In the genomic region with DNA sequence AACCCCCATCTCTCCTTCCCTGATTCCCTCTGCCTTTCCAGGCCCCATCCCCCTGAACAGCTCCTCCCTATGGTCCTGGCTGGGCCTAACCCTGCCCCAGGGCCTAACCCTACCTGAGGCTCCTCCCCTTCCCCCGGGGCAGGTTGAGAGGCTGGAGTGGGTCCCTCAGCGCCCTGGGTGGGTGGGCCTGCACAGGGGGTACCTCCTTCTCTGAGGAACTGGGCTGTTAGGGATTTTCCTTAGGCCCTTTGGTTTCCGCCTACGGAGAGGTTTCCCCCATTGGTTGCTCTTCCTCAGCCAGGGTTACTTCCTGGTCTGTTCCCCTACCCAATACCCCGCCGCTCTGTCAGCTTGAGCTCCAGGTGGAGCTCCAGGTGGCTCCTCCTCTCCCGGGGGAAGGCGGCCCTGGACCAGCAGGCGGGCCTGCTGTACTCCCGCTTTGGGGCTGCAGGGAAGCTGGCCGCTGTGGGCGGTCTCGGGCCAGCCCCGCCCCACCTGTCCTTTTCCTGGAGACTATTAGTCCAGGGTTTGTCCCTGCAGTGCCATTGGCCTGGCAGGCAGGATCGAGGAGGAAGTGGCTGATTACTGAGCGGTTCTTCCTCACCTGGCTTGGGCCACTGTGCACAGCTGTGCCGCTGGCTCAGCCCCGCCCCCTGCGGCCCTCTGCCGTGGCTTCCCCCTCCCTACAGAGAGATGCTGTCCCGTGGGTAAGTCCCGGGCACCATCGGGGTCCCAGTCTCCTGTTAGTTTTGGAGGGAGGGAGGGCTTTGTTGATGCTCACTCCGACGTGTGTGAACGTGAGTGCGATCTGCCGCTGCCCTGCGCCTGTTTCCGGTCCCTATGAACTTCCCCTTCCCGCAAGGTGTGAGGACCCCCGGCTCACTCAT, we compare ENCODE assay signal across 8 cellular contexts. TPM values are rescaled to one million over a fixed set of nuclear protein-coding genes. Genes with fewer than 3 reads are reported as not detected.
DNase-seq lines count a peak whose midpoint lies in the region; ATAC-seq and TF ChIP-seq lines count a peak whose summit lies in the region.

No MANE protein-coding gene starts in this region.

- no peak overlapping the region for H2BK15ac ChIP-seq in neuronal stem cell (ENCODE audit: low read length)

- no peak overlapping the region for H4K8ac ChIP-seq in neuronal stem cell (ENCODE audit: low read depth, low read length)

- peak overlapping the region; percentile 67 for H3K27ac Mint-ChIP-seq in endothelial cell (ENCODE audit: unreplicated experiment)

- H3K9me3 ChIP-seq in right atrium auricular region (no peaks in the 10 kb centered on the region), WERI-Rb-1 (ENCODE audit: severe bottlenecking) (no peaks in the 10 kb centered on the region), neuronal stem cell (replicated peaks in 1 of 2; ENCODE audit: control insufficient read depth in 2 of 2, insufficient read depth in 1 of 2, low read depth in 1 of 2, low read length in 2 of 2) (no peaks in the 10 kb centered on the region)

- no peak overlapping the region for H4K91ac ChIP-seq in neuronal stem cell (ENCODE audit: low read depth, low read length, poor library complexity)

- H3K4me3 ChIP-seq in right atrium auricular region, result peak overlapping the region in 1 of 2 donors; percentile 24
- peak overlapping the region; percentile 52 for H3K4me3 ChIP-seq in WERI-Rb-1 (ENCODE audit: low read depth, low read length)
- H3K4me3 ChIP-seq in neuronal stem cell (ENCODE audit: low read length in 2 of 2), result peak overlapping the region in 1 of 2 donors; percentile 60

- peak overlapping the region; percentile 14 for H3K9ac ChIP-seq in neuronal stem cell (ENCODE audit: low read depth, low read length, poor library complexity)

- H3K36me3 ChIP-seq in right atrium auricular region (peaks cover 11% of the 10 kb centered on the region), WERI-Rb-1 (peaks cover 21% of the 10 kb centered on the region), neuronal stem cell (replicated peaks in 1 of 2; ENCODE audit: control insufficient read depth in 2 of 2, insufficient read depth in 2 of 2, low read length in 2 of 2) (peaks cover 11 to 36% of the 10 kb centered on the region in 2 donors)

- peak overlapping the region; percentile 28 for H3K18ac ChIP-seq in neuronal stem cell (ENCODE audit: low read length)

- H3K27me3 Mint-ChIP-seq in endothelial cell (ENCODE audit: unreplicated experiment), result peaks cover 37% of the 10 kb centered on the region

- peaks cover 10% of the 10 kb centered on the region for H3K36me3 Mint-ChIP-seq in endothelial cell (ENCODE audit: low read depth, unreplicated experiment)

- H3K27me3 ChIP-seq in right atrium auricular region, result no peaks in the 10 kb centered on the region
- H3K27me3 ChIP-seq in WERI-Rb-1 (ENCODE audit: insufficient read depth, low read depth, severe bottlenecking), result no peaks in the 10 kb centered on the region
- no peaks in the 10 kb centered on the region for H3K27me3 ChIP-seq in neuronal stem cell (ENCODE audit: control insufficient read depth in 3 of 3, insufficient read depth in 3 of 3, low read depth in 1 of 3, low read length in 3 of 3)

- DNase-seq in Right ventricle myocardium inferior (ENCODE audit: missing footprints), result peak; percentile 83
- DNase-seq in right atrium auricular region (ENCODE audit: low spot score), result no peak
- DNase-seq in NCI-H1417 (lab: John Stamatoyannopoulos, UW), result peak; percentile 95 to 98 (median 97)
- peak; percentile 97 for DNase-seq in WERI-Rb-1
- peak; percentile 80 for DNase-seq in endothelial cell (ENCODE audit: low spot score)
- no peak for DNase-seq in neuronal stem cell (ENCODE audit: low spot score)
- DNase-seq in cerebellar nuclear complex (lab: John Stamatoyannopoulos, UW), result no peak
- DNase-seq in DMS114 treated with DMSO at 0.1 percent for 48 hours (lab: John Stamatoyannopoulos, UW; ENCODE audit: unreplicated experiment), result no peak

- no peak overlapping the region for H2BK5ac ChIP-seq in neuronal stem cell (ENCODE audit: low read length)

- H3K79me1 ChIP-seq in neuronal stem cell (ENCODE audit: low read depth, low read length), result no peaks in the 10 kb centered on the region

- H2AFZ ChIP-seq in neuronal stem cell (ENCODE audit: low read length), result no peak overlapping the region

- peak overlapping the region; percentile 56 for H3K4me2 ChIP-seq in neuronal stem cell (ENCODE audit: insufficient read depth, low read length, poor library complexity, severe bottlenecking)

- ATAC-seq in Right ventricle myocardium inferior, result no peak

- no peak overlapping the region for H2BK12ac ChIP-seq in neuronal stem cell (ENCODE audit: low read length)

- H3K4me1 ChIP-seq in right atrium auricular region (peaks cover 0 to 35% of the 10 kb centered on the region in 2 donors), neuronal stem cell (ENCODE audit: control insufficient read depth in 2 of 2, insufficient read depth in 1 of 2, low read depth in 1 of 2, low read length in 2 of 2) (peaks cover 10 to 11% of the 10 kb centered on the region in 2 donors)

- peak overlapping the region; percentile 56 for H3K23ac ChIP-seq in neuronal stem cell (ENCODE audit: low read depth, low read length, poor library complexity)

- peak overlapping the region; percentile 7 for H2AK5ac ChIP-seq in neuronal stem cell (ENCODE audit: low read depth, low read length)

- H3K4me1 Mint-ChIP-seq in endothelial cell (ENCODE audit: unreplicated experiment), result peaks cover 30% of the 10 kb centered on the region

- H2BK120ac ChIP-seq in neuronal stem cell (ENCODE audit: low read depth, low read length), result no peak overlapping the region

- TF ChIP-seq CTCF in right atrium auricular region (IDR thresholded peaks at IDR 0.05), result no peak
- no peak for TF ChIP-seq CTCF in WERI-Rb-1 (IDR thresholded peaks at IDR 0.05; ENCODE audit: low read depth, low read length)
- no peak for TF ChIP-seq CTCF in endothelial cell (IDR thresholded peaks at IDR 0.05; ENCODE audit: unreplicated experiment)

- no CpG with 5 or more reads among the region's 32 CpGs for WGBS in neuronal stem cell (ENCODE audit: extremely low coverage in 2 of 2, insufficient read length in 2 of 2, insufficient replicate concordance in 1 of 2), 2 donors

- no peak overlapping the region for H3K14ac ChIP-seq in neuronal stem cell (ENCODE audit: low read length)

- no peak overlapping the region for H3K27ac ChIP-seq in right atrium auricular region
- H3K27ac ChIP-seq in WERI-Rb-1, result peak overlapping the region; percentile 66
- H3K27ac ChIP-seq in neuronal stem cell (replicated peaks; ENCODE audit: low read length), result no peak overlapping the region

- intact Hi-C loops in Right ventricle myocardium inferior (cut with DNase I), result loop anchor here (5.0 kb wide), 2 partner anchors 96 to 146 kb away; a partner anchor contains a TSS

- H3K4me3 Mint-ChIP-seq in endothelial cell (ENCODE audit: unreplicated experiment), result peak overlapping the region; percentile 85

- no peaks in the 10 kb centered on the region for H3K9me3 Mint-ChIP-seq in endothelial cell (ENCODE audit: unreplicated experiment)

- H3K4ac ChIP-seq in neuronal stem cell (ENCODE audit: low read length), result no peak overlapping the region

RNA-seq across cellular contexts. Expression of a gene that starts 2.5 kb away (rescaled TPM):
- total RNA-seq in Right ventricle myocardium inferior, result 250 TPM
- total RNA-seq in right atrium auricular region, result 100 to 1,000 TPM; 398 to 533 TPM
- total RNA-seq in endothelial cell (ENCODE audit: unreplicated experiment), result 225 TPM
- polyA plus RNA-seq in neuronal stem cell (2013, experiment 1 of 2), result 511 TPM
- polyA plus RNA-seq in neuronal stem cell (2013, experiment 2 of 2), result 489 TPM

RNA-seq across cellular contexts. Expression of a gene that starts 2.7 kb away (rescaled TPM):
- total RNA-seq in Right ventricle myocardium inferior, result not detected
- not detected for total RNA-seq in right atrium auricular region
- total RNA-seq in endothelial cell (ENCODE audit: unreplicated experiment), result not detected
- not detected for polyA plus RNA-seq in neuronal stem cell (2013, experiment 1 of 2)
- not detected for polyA plus RNA-seq in neuronal stem cell (2013, experiment 2 of 2)

RNA-seq across cellular contexts. Expression of a gene that starts 4.9 kb away (rescaled TPM):
- total RNA-seq in Right ventricle myocardium inferior (9.1 TPM), right atrium auricular region (1 to 10 TPM; 3.7 to 7.5 TPM), endothelial cell (ENCODE audit: unreplicated experiment) (22.1 TPM)
- 3.2 TPM for polyA plus RNA-seq in neuronal stem cell (2013, experiment 1 of 2)
- 2.7 TPM for polyA plus RNA-seq in neuronal stem cell (2013, experiment 2 of 2)

RNA-seq across cellular contexts. Expression of a gene that starts 18.5 kb away (rescaled TPM):
- 78.9 TPM for total RNA-seq in Right ventricle myocardium inferior
- total RNA-seq in right atrium auricular region, result 10 to 100 TPM; 37.1 to 68.9 TPM
- total RNA-seq in endothelial cell (ENCODE audit: unreplicated experiment), result 144 TPM
- 114 TPM for polyA plus RNA-seq in neuronal stem cell (2013, experiment 1 of 2)
- 113 TPM for polyA plus RNA-seq in neuronal stem cell (2013, experiment 2 of 2)

RNA-seq across cellular contexts. Expression of a gene that starts 24.2 kb away (rescaled TPM):
- total RNA-seq in Right ventricle myocardium inferior, result 149 TPM
- 100 to 1,000 TPM; 160 to 183 TPM for total RNA-seq in right atrium auricular region
- 288 TPM for total RNA-seq in endothelial cell (ENCODE audit: unreplicated experiment)
- polyA plus RNA-seq in neuronal stem cell (2013, experiment 1 of 2), result 315 TPM
- 311 TPM for polyA plus RNA-seq in neuronal stem cell (2013, experiment 2 of 2)

Comparison
In these comparisons a context has a peak if more than half of its experiments do, and no peak if none do; other contexts are left out.
1. DNase-seq: peak in Right ventricle myocardium inferior (single experiment), NCI-H1417 (3 of 3), WERI-Rb-1 (single experiment) and endothelial cell (single experiment); none in right atrium auricular region (single experiment), neuronal stem cell (single experiment), cerebellar nuclear complex (0 of 2) and DMS114 treated with DMSO at 0.1 percent for 48 hours (single experiment).